1 cellular context compared by ENCODE assay signal in the genomic region with DNA sequence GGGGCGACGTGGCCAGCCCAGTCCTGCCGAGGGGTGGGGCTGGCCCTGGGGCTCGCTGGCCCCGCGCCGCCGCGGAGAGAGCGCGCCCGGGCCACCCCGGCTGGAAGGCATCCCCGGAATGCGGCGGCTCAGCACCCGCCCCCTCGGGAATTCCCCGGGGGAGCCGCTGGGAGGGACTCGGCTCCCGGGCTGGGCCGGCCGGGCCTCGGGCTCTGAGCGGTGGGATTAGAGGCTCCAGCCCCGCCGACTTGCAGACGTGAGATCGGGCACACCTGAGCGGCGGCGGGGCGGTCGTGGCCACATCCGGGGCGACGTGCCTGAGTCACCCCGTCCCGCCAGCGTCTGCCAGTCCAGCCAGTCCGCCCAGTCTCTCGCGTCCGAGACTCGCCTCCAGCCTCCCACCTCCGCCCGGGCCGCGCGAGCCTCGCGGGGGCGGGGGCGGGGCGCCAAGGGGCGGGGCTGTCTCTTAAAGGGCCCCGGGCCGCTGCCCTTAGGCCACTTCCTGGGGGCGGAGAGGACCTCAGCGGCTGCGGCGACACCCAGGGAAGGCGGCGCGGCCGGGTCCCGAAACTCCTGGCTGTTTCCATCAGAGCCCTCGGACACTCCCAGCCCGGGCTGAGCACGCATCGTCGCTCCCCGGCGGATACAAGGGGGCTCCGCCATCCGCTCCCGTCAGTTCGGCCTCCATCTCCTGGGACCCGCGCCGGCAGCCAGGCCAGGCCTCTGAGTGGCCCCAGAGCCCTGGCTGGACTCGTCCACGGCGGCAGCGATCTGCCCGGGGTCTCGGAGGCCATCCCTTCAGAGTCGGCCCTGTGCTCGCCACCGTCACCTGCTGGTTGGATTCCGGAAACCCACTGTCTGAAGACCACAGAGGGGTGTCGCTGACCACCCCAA.
TF ChIP-seq lines count a peak whose summit lies in the region.

A gene (plus strand): TSS at position 498 of the 894 bp plus-strand sequence.

TF ChIP-seq in SK-N-SH, 30 proteins besides CTCF, POLR2A, EP300 and RAD21:
- TF ChIP-seq, protein P1, sequence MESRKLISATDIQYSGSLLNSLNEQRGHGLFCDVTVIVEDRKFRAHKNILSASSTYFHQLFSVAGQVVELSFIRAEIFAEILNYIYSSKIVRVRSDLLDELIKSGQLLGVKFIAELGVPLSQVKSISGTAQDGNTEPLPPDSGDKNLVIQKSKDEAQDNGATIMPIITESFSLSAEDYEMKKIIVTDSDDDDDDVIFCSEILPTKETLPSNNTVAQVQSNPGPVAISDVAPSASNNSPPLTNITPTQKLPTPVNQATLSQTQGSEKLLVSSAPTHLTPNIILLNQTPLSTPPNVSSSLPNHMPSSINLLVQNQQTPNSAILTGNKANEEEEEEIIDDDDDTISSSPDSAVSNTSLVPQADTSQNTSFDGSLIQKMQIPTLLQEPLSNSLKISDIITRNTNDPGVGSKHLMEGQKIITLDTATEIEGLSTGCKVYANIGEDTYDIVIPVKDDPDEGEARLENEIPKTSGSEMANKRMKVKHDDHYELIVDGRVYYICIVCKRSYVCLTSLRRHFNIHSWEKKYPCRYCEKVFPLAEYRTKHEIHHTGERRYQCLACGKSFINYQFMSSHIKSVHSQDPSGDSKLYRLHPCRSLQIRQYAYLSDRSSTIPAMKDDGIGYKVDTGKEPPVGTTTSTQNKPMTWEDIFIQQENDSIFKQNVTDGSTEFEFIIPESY (IDR thresholded peaks at IDR 0.05; ENCODE audit: borderline replicate concordance, low read depth), result 0 out of 2 replicates have a peak, but pooled peaks have one; percentile 11
- TF ChIP-seq NRF1 (IDR thresholded peaks at IDR 0.05; ENCODE audit: low read depth, low read length), result 0 out of 2 replicates have a peak, but pooled peaks have one; percentile 40
- TF ChIP-seq, protein P2, sequence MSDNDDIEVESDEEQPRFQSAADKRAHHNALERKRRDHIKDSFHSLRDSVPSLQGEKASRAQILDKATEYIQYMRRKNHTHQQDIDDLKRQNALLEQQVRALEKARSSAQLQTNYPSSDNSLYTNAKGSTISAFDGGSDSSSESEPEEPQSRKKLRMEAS (IDR thresholded peaks at IDR 0.05; ENCODE audit: low read depth), result peak; percentile 64; the same call in 1 of the 2 replicates
- TF ChIP-seq EZH2phosphoT487 (IDR thresholded peaks at IDR 0.05; ENCODE audit: borderline replicate concordance, low read depth), result no peak
- TF ChIP-seq, protein P3, sequence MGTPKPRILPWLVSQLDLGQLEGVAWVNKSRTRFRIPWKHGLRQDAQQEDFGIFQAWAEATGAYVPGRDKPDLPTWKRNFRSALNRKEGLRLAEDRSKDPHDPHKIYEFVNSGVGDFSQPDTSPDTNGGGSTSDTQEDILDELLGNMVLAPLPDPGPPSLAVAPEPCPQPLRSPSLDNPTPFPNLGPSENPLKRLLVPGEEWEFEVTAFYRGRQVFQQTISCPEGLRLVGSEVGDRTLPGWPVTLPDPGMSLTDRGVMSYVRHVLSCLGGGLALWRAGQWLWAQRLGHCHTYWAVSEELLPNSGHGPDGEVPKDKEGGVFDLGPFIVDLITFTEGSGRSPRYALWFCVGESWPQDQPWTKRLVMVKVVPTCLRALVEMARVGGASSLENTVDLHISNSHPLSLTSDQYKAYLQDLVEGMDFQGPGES (IDR thresholded peaks at IDR 0.05; ENCODE audit: low read depth, low read length), result no peak
- TF ChIP-seq, protein P4, sequence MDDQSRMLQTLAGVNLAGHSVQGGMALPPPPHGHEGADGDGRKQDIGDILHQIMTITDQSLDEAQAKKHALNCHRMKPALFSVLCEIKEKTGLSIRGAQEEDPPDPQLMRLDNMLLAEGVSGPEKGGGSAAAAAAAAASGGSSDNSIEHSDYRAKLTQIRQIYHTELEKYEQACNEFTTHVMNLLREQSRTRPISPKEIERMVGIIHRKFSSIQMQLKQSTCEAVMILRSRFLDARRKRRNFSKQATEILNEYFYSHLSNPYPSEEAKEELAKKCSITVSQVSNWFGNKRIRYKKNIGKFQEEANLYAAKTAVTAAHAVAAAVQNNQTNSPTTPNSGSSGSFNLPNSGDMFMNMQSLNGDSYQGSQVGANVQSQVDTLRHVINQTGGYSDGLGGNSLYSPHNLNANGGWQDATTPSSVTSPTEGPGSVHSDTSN (IDR thresholded peaks at IDR 0.05), result no peak; the same call in 1 of the 2 replicates
- peak; percentile 97 for TF ChIP-seq TEAD4 (IDR thresholded peaks at IDR 0.05; ENCODE audit: borderline replicate concordance, insufficient read depth)
- TF ChIP-seq, protein P5, sequence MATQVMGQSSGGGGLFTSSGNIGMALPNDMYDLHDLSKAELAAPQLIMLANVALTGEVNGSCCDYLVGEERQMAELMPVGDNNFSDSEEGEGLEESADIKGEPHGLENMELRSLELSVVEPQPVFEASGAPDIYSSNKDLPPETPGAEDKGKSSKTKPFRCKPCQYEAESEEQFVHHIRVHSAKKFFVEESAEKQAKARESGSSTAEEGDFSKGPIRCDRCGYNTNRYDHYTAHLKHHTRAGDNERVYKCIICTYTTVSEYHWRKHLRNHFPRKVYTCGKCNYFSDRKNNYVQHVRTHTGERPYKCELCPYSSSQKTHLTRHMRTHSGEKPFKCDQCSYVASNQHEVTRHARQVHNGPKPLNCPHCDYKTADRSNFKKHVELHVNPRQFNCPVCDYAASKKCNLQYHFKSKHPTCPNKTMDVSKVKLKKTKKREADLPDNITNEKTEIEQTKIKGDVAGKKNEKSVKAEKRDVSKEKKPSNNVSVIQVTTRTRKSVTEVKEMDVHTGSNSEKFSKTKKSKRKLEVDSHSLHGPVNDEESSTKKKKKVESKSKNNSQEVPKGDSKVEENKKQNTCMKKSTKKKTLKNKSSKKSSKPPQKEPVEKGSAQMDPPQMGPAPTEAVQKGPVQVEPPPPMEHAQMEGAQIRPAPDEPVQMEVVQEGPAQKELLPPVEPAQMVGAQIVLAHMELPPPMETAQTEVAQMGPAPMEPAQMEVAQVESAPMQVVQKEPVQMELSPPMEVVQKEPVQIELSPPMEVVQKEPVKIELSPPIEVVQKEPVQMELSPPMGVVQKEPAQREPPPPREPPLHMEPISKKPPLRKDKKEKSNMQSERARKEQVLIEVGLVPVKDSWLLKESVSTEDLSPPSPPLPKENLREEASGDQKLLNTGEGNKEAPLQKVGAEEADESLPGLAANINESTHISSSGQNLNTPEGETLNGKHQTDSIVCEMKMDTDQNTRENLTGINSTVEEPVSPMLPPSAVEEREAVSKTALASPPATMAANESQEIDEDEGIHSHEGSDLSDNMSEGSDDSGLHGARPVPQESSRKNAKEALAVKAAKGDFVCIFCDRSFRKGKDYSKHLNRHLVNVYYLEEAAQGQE (IDR thresholded peaks at IDR 0.05; ENCODE audit: low read depth, low read length), result no peak
- peak; percentile 57; the same call in 1 of the 2 replicates for TF ChIP-seq RXRA (IDR thresholded peaks at IDR 0.05; ENCODE audit: borderline replicate concordance, low read depth)
- 0 out of 2 replicates have a peak, but pooled peaks have one; percentile 20 for TF ChIP-seq YY1 (IDR thresholded peaks at IDR 0.05; ENCODE audit: low read depth)
- peak; percentile 55 for TF ChIP-seq ELF1 (IDR thresholded peaks at IDR 0.05)
- TF ChIP-seq SMC3 (IDR thresholded peaks at IDR 0.05; ENCODE audit: low read depth, low read length), result no peak
- TF ChIP-seq RCOR1 (IDR thresholded peaks at IDR 0.05; ENCODE audit: low read length), result no peak
- TF ChIP-seq GABPA (IDR thresholded peaks at IDR 0.05; ENCODE audit: low read depth), result no peak
- TF ChIP-seq POLR2AphosphoS5 (IDR thresholded peaks at IDR 0.05; ENCODE audit: low read depth, low read length), result peak; percentile 36; the same call in 1 of the 2 replicates
- TF ChIP-seq FOXJ3 (CRISPR knock-in tag; IDR thresholded peaks at IDR 0.05), result no peak
- TF ChIP-seq JUND (IDR thresholded peaks at IDR 0.05), result no peak
- no peak for TF ChIP-seq RFX5 (IDR thresholded peaks at IDR 0.05; ENCODE audit: low read length)
- no peak for TF ChIP-seq GATA2 (CRISPR knock-in tag; IDR thresholded peaks at IDR 0.05)
- no peak for TF ChIP-seq FOSL2 (IDR thresholded peaks at IDR 0.05; ENCODE audit: borderline replicate concordance, low read depth)
- TF ChIP-seq NFIC (IDR thresholded peaks at IDR 0.05; ENCODE audit: borderline replicate concordance), result no peak
- TF ChIP-seq FOXM1 (IDR thresholded peaks at IDR 0.05; ENCODE audit: low read depth), result no peak
- TF ChIP-seq TCF12 (IDR thresholded peaks at IDR 0.05), result peak; percentile 11; the same call in 1 of the 2 replicates
- TF ChIP-seq, protein P6, sequence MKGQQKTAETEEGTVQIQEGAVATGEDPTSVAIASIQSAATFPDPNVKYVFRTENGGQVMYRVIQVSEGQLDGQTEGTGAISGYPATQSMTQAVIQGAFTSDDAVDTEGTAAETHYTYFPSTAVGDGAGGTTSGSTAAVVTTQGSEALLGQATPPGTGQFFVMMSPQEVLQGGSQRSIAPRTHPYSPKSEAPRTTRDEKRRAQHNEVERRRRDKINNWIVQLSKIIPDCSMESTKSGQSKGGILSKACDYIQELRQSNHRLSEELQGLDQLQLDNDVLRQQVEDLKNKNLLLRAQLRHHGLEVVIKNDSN (IDR thresholded peaks at IDR 0.05; ENCODE audit: borderline replicate concordance, low read depth), result 0 out of 2 replicates have a peak, but pooled peaks have one; percentile 2
- no peak for TF ChIP-seq SIN3A (IDR thresholded peaks at IDR 0.05; ENCODE audit: borderline replicate concordance, low read depth, low read length)
- no peak for TF ChIP-seq CHD2 (IDR thresholded peaks at IDR 0.05; ENCODE audit: low read length, partially characterized antibody)
- TF ChIP-seq, protein P7, sequence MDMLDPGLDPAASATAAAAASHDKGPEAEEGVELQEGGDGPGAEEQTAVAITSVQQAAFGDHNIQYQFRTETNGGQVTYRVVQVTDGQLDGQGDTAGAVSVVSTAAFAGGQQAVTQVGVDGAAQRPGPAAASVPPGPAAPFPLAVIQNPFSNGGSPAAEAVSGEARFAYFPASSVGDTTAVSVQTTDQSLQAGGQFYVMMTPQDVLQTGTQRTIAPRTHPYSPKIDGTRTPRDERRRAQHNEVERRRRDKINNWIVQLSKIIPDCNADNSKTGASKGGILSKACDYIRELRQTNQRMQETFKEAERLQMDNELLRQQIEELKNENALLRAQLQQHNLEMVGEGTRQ (IDR thresholded peaks at IDR 0.05; ENCODE audit: borderline replicate concordance, low read depth, low read length), result no peak
- no peak for TF ChIP-seq MEF2A (IDR thresholded peaks at IDR 0.05; ENCODE audit: borderline replicate concordance, low read depth)
- no peak for TF ChIP-seq TAF1 (IDR thresholded peaks at IDR 0.05; ENCODE audit: borderline replicate concordance, low read depth, low read length)
- TF ChIP-seq MXI1 (IDR thresholded peaks at IDR 0.05; ENCODE audit: low read depth, low read length), result peak; percentile 17; the same call in 1 of the 2 replicates
TF ChIP-seq in SK-N-SH: peak in this region for 11.
